Comparison of ENCODE assay signal across 15 cellular contexts in the genomic region with DNA sequence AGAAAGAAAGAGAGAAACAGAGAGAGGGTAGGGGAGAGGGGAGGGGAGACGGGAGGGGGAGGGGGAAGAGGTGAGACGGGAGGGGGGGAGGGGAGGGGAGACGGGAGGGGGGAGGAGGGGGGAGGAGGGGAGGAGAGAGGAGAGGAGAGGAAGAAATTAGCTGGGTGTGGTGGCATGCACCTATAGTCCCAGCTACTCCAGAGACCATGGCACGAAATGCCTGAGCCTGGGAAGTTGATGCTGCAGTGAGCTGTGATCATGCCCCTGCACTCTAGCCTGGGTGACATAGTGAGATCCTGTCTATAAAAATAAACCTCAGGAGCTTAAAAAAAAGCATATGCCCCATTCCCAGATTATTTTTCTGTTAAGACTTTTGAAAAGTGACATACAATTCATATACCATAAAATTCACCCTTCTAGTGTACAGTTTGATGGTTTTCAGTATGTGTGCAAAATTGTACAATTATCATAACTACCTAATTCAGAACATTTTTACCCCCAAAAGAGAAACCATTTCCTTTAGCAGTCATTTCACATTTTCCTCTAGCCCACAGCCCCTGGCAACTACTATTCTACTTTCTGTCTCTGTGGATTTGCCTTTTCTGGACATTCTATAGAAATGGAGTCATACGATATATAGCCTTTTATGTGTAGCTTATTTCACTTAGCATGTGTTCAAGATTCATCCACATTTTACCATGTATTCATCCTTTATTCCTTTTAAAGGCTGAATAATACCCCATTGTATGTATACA.
"Had no signal": no experiment of that assay in that cellular context is flagged by ENCODE, and none has a peak within 500 bp of the region (broad histone marks: within the 10 kb centered on the region; RNA-seq: fewer than 3 reads in every experiment).

No MANE protein-coding gene starts in this region.

- H3K36me3 Mint-ChIP-seq: activated naive CD4-positive, alpha-beta T cell treated with anti-CD3 and anti-CD28 coated beads, Interleukin-2, amount 10 ng/mL, durations not matched to agents 7 days and 5 days; natural killer cell had no signal

- H3K27me3 Mint-ChIP-seq: activated naive CD4-positive, alpha-beta T cell treated with anti-CD3 and anti-CD28 coated beads, Interleukin-2, amount 10 ng/mL, durations not matched to agents 7 days and 5 days had no signal

- H3K4me3 Mint-ChIP-seq: activated CD4-positive, alpha-beta T cell treated with anti-CD3 and anti-CD28 coated beads, Interleukin-2, amount 10 ng/mL, durations not matched to agents 24 days and 14 days; activated naive CD4-positive, alpha-beta T cell treated with anti-CD3 and anti-CD28 coated beads, Interleukin-2, amount 10 ng/mL, durations not matched to agents 7 days and 5 days; natural killer cell; WTC11 had no signal

- ATAC-seq: gastrocnemius medialis, left lobe of liver, natural killer cell, psoas muscle, right cardiac atrium, WTC11 had no signal

- DNase-seq: activated CD4-positive, alpha-beta T cell treated with anti-CD3 and anti-CD28 coated beads, Interleukin-2, amount 10 ng/mL, durations not matched to agents 24 days and 14 days; activated naive CD4-positive, alpha-beta T cell treated with anti-CD3 and anti-CD28 coated beads, Interleukin-2, amount 10 ng/mL, durations not matched to agents 7 days and 5 days; adrenal gland; cerebellar nuclear complex; cortex of kidney; gastrocnemius medialis; kidney; natural killer cell; ovary; psoas muscle; right cardiac atrium; stimulated activated CD4-positive, alpha-beta T cell treated with anti-CD3 and anti-CD28 coated beads, Interleukin-15, amount 100 ng/mL, for 24 hours; stimulated activated CD4-positive, alpha-beta T cell treated with anti-CD3 and anti-CD28 coated beads, Interleukin-2, amount 100 ng/mL, for 48 hours had no signal

- H3K27ac Mint-ChIP-seq: WTC11 had no signal

- H3K9me3 Mint-ChIP-seq: natural killer cell had no signal
